8 cellular contexts compared by ENCODE assay signal in the genomic region with DNA sequence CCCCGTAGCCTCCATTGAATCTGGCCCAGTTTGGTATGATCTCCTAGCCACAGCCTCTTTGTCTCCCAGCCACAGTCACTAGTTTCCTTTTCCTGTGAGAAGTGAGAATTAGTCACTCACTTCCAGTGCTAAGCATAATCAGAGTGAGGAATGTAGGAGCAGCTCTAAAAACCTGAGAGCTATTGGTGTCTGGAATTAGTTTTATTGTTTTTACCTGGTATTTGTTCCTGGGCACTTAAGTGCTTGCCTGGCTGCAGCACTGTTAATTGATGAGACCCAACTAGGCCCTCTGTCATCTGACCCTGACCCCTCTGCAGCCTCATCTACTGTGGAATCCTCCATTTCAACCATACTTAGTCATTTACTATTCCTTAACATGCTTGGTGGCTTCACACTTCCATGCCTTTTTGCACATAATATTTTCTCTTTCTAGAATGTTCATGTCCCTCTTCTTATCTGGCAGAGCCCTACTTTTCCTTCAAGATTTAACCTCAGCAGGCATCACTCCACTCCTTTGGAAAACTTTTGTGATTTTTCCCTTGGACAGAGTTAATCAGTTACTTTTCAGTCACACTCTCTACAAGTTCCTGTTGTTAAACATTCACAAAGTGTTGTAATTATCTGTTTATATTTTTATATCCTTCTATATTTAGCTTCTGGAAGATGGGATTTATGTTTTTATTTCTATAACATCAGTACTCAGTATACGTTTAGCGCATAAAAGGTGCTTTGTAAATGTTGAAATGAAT. TPM values are rescaled to one million over a fixed set of nuclear protein-coding genes. Genes with fewer than 3 reads are reported as not detected.
DNase-seq lines count a peak whose midpoint lies in the region; ATAC-seq, FAIRE-seq and TF ChIP-seq lines count a peak whose summit lies in the region.

No MANE protein-coding gene starts in this region.

- H2AFZ ChIP-seq in K562 (ENCODE audit: low read depth, low read length) = no peak overlapping the region

- no peak for ATAC-seq in CD4-positive, alpha-beta T cell (ENCODE audit: poor library complexity)
- ATAC-seq in HG02870 (IDR thresholded peaks at IDR 0.05; ENCODE audit: unreplicated experiment) (peak; percentile 40), K562 (peak; percentile 49), mucosa of descending colon (peak; percentile 72), HG02763 (IDR thresholded peaks at IDR 0.05; ENCODE audit: unreplicated experiment) (no peak), GM21390 (IDR thresholded peaks at IDR 0.05; ENCODE audit: unreplicated experiment) (no peak)

- 79% methylated on average over 3 of the region's 3 CpGs for WGBS in K562 (ENCODE audit: insufficient coverage, low coverage, missing lambda C conversion rate)

- no peak for TF ChIP-seq CTCF in CD4-positive, alpha-beta T cell (IDR thresholded peaks at IDR 0.05)
- TF ChIP-seq CTCF in K562 (IDR thresholded peaks at IDR 0.05 in 2 of 3, conservative IDR thresholded peaks at IDR 0.05 in 1 of 3; ENCODE audit: insufficient read depth in 2 of 3, low read depth in 1 of 3, low read length in 3 of 3) (no peak), mucosa of descending colon (IDR thresholded peaks at IDR 0.05) (no peak)

- CTCF ChIA-PET in CD4-positive, alpha-beta T cell (lab: Charles Lee) = interaction anchor here (1.3 to 2.0 kb wide), 4 partner anchors 8 to 102 kb away, joined by 3 to 7 read pairs (median 4); no protein-coding TSS in a partner anchor
- CTCF ChIA-PET in K562 (lab: Yijun Ruan, JAX; ENCODE audit: low intra/inter-chr PET ratio) = no interaction called here

- H3K4me1 Mint-ChIP-seq in CD4-positive, alpha-beta T cell (ENCODE audit: low read depth) = peaks cover 65% of the 10 kb centered on the region

- H3K27ac ChIP-seq in CD4-positive, alpha-beta T cell (ENCODE audit: low read depth, low read length) = no peak overlapping the region
- H3K27ac ChIP-seq in K562 (ENCODE audit: extremely low read depth, low read depth, low read length) = no peak overlapping the region

- H3K4me3 ChIP-seq in K562 (no peak overlapping the region), mucosa of descending colon (no peak overlapping the region)

- in situ Hi-C loops in K562 (cut with MboI) = no loop called here

- no peaks in the 10 kb centered on the region for H3K36me3 Mint-ChIP-seq in CD4-positive, alpha-beta T cell (ENCODE audit: low read depth)

- peaks cover 0 to 15% of the 10 kb centered on the region in 2 experiments; a peak in 3 of 5 replicates for H3K4me1 ChIP-seq in K562 (replicated peaks in 1 of 2; ENCODE audit: control insufficient read depth in 2 of 2, insufficient read depth in 2 of 2, low read length in 2 of 2)
- H3K4me1 ChIP-seq in mucosa of descending colon (ENCODE audit: low read depth) = peaks cover 64% of the 10 kb centered on the region

- no peaks in the 10 kb centered on the region for H3K9me3 ChIP-seq in CD4-positive, alpha-beta T cell (ENCODE audit: control insufficient read depth, low read length)
- H3K9me3 ChIP-seq in K562 (replicated peaks; ENCODE audit: control insufficient read depth, insufficient read depth, low read depth, low read length) (no peaks in the 10 kb centered on the region), mucosa of descending colon (no peaks in the 10 kb centered on the region)

- H3K9ac ChIP-seq in K562 (ENCODE audit: insufficient read depth in 1 of 2, low read depth in 2 of 2, low read length in 2 of 2) = no peak overlapping the region

- no peaks in the 10 kb centered on the region for H3K9me3 Mint-ChIP-seq in CD4-positive, alpha-beta T cell

- no peak overlapping the region for H3K4me2 ChIP-seq in K562 (ENCODE audit: insufficient read depth, low read length)

- H3K9me1 ChIP-seq in K562 (ENCODE audit: control insufficient read depth, insufficient read depth, low read length) = no peaks in the 10 kb centered on the region

- intact Hi-C loops in CD4-positive, alpha-beta T cell (cut with DNase I, micrococcal nuclease) = no loop called here
- intact Hi-C loops in K562 (cut with micrococcal nuclease) = no loop called here
- intact Hi-C loops in mucosa of descending colon (cut with DNase I, micrococcal nuclease) = no loop called here

- DNase-seq in CD4-positive, alpha-beta T cell = no peak
- DNase-seq in K562 (ENCODE audit: extremely low read depth in 1 of 4, low spot score in 3 of 4) = no peak
- no peak for DNase-seq in mucosa of descending colon
- no peak for DNase-seq in NCI-H146 treated with DMSO at 0.1 percent for 48 hours (lab: John Stamatoyannopoulos, UW; ENCODE audit: unreplicated experiment)
- DNase-seq in NCI-H1417 treated with DMSO at 0.1 percent for 48 hours (lab: John Stamatoyannopoulos, UW) = no peak

- no peak for FAIRE-seq in K562 (lab: Jason Lieb, UNC)

- H4K20me1 ChIP-seq in K562 (replicated peaks; ENCODE audit: control insufficient read depth, insufficient read depth, low read length) = 0 out of 2 replicates have a peak, but pooled peaks cover 8% of the 10 kb centered on the region

- no peaks in the 10 kb centered on the region for H3K36me3 ChIP-seq in K562 (ENCODE audit: control insufficient read depth, insufficient read depth, low read length)
- no peaks in the 10 kb centered on the region for H3K36me3 ChIP-seq in mucosa of descending colon (ENCODE audit: low read depth)

- TF ChIP-seq POLR2A in K562 (conservative IDR thresholded peaks at IDR 0.05) = no peak

- peak overlapping the region; percentile 21 for H3K4me3 Mint-ChIP-seq in CD4-positive, alpha-beta T cell

- no peaks in the 10 kb centered on the region for H3K27me3 ChIP-seq in CD4-positive, alpha-beta T cell (ENCODE audit: control insufficient read depth, insufficient read depth, low read length)
- H3K27me3 ChIP-seq in K562 (ENCODE audit: control insufficient read depth in 2 of 2, insufficient read depth in 2 of 2, low read length in 2 of 2) = no peaks in the 10 kb centered on the region

- peaks cover 68% of the 10 kb centered on the region for H3K79me2 ChIP-seq in K562 (ENCODE audit: control insufficient read depth, insufficient read depth, low read length)

- BruUV-seq in K562 (replicated peaks; lab: Mats Ljungman, UMichigan) = no TSS peak

- no peaks in the 10 kb centered on the region for H3K27me3 Mint-ChIP-seq in CD4-positive, alpha-beta T cell

- TF ChIP-seq EP300 in K562 (IDR thresholded peaks at IDR 0.05; ENCODE audit: low read length) = no peak

- POLR2A ChIA-PET in CD4-positive, alpha-beta T cell (lab: Charles Lee) = interaction anchor here (1.9 to 4.3 kb wide), 3 partner anchors 14 to 50 kb away, joined by 9 to 30 read pairs (median 12); partner anchors contain the start of gene PDE8A
- POLR2A ChIA-PET in K562 (lab: Yijun Ruan, JAX) = interaction anchor here (0.9 to 1.1 kb wide), 3 partner anchors 8 to 25 kb away, joined by 3 to 4 read pairs (median 3); no protein-coding TSS in a partner anchor

- H3K27ac Mint-ChIP-seq in CD4-positive, alpha-beta T cell = peak overlapping the region; percentile 69

- no peak for TF ChIP-seq RAD21 in K562 (CRISPR knock-in tag; conservative IDR thresholded peaks at IDR 0.05 in 1 of 2, IDR thresholded peaks at IDR 0.05 in 1 of 2)

TF ChIP-seq in K562, 482 proteins besides CTCF, POLR2A, EP300 and RAD21 (continues in another document):
- TF ChIP-seq ZNF668 (CRISPR knock-in tag; IDR thresholded peaks at IDR 0.05) (no peak), FOXJ2 (tag; IDR thresholded peaks at IDR 0.05) (no peak), L3MBTL2 (IDR thresholded peaks at IDR 0.05) (no peak), ZNF785 (CRISPR knock-in tag; IDR thresholded peaks at IDR 0.05) (no peak), ARHGAP35 (IDR thresholded peaks at IDR 0.05; ENCODE audit: partially characterized antibody) (no peak)
- TF ChIP-seq, protein P1, sequence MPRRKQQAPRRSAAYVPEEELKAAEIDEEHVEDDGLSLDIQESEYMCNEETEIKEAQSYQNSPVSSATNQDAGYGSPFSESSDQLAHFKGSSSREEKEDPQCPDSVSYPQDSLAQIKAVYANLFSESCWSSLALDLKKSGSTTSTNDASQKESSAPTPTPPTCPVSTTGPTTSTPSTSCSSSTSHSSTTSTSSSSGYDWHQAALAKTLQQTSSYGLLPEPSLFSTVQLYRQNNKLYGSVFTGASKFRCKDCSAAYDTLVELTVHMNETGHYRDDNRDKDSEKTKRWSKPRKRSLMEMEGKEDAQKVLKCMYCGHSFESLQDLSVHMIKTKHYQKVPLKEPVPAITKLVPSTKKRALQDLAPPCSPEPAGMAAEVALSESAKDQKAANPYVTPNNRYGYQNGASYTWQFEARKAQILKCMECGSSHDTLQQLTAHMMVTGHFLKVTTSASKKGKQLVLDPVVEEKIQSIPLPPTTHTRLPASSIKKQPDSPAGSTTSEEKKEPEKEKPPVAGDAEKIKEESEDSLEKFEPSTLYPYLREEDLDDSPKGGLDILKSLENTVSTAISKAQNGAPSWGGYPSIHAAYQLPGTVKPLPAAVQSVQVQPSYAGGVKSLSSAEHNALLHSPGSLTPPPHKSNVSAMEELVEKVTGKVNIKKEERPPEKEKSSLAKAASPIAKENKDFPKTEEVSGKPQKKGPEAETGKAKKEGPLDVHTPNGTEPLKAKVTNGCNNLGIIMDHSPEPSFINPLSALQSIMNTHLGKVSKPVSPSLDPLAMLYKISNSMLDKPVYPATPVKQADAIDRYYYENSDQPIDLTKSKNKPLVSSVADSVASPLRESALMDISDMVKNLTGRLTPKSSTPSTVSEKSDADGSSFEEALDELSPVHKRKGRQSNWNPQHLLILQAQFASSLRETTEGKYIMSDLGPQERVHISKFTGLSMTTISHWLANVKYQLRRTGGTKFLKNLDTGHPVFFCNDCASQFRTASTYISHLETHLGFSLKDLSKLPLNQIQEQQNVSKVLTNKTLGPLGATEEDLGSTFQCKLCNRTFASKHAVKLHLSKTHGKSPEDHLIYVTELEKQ (CRISPR knock-in tag; IDR thresholded peaks at IDR 0.05) = no peak

RNA-seq across cellular contexts. Expression of gene PDE8A, which starts 48.8 kb away (rescaled TPM):
- 10 to 100 TPM; 29.8 to 34.3 TPM for total RNA-seq in CD4-positive, alpha-beta T cell
- total RNA-seq in K562 (2011; cell fraction: chromatin; rRNA removed; ENCODE audit: low replicate concordance) = 146 and 283 TPM in 2 replicates
- total RNA-seq in K562 (2011; cell fraction: nucleolus; rRNA removed) = 42.5 and 64.0 TPM in 2 replicates
- 102 and 103 TPM in 2 replicates for total RNA-seq in K562 (2011; cell fraction: nucleoplasm; rRNA removed)
- total RNA-seq in K562 (2014; rRNA removed) (16.8 and 17.6 TPM in 2 replicates), K562 (2014; rRNA removed; fragmentation: Illumina TruSeq; extraction: Trizol) (20.5 and 25.5 TPM in 2 replicates), K562 (2015; rRNA removed; fragmentation: Illumina TruSeq; extraction: Trizol) (19.8 and 22.3 TPM in 2 replicates), K562 (2021) (19.8 and 20.9 TPM in 2 replicates), mucosa of descending colon (100 to 1,000 TPM in 1 of 3 donors, 10 to 100 TPM in 2; 79.7 to 117 (median 98.3) TPM)
- polyA plus RNA-seq in K562 (2011; rRNA removed) (37.1 and 40.3 TPM in 2 replicates), K562 (2014; fragmentation: Illumina TruSeq; extraction: Trizol) (23.7 and 26.4 TPM in 2 replicates), K562 (2014; fragmentation: Nextera tagmentation; extraction: Ambion mirVana) (1 to 10 TPM; 5.9 to 7.9 TPM), K562 (2014; rRNA removed) (21.0 and 24.4 TPM in 2 replicates)
- 11.1 and 16.1 TPM in 2 replicates for polyA plus RNA-seq in K562 (2011; cell fraction: cytosol; rRNA removed)
- polyA plus RNA-seq in K562 (2011; cell fraction: nucleus; rRNA removed) = 76.0 and 83.4 TPM in 2 replicates
- 11.8 and 13.9 TPM in 2 replicates for polyA plus RNA-seq in K562 (2012)
- 52.2 and 52.6 TPM in 2 replicates for polyA minus RNA-seq in K562 (2011; rRNA and poly(A)+ RNA removed)
- polyA minus RNA-seq in K562 (2011; cell fraction: cytosol; rRNA and poly(A)+ RNA removed) = 11.0 and 19.1 TPM in 2 replicates
- polyA minus RNA-seq in K562 (2011; cell fraction: nucleus; rRNA and poly(A)+ RNA removed) = 34.6 and 64.8 TPM in 2 replicates

Comparison
In these comparisons a context has a peak if more than half of its experiments do, and no peak if none do; other contexts are left out.
1. ATAC-seq: peak in HG02870 (single experiment), K562 (single experiment) and mucosa of descending colon (single experiment); none in CD4-positive, alpha-beta T cell (single experiment), HG02763 (single experiment) and GM21390 (single experiment).